ENCODE assay signal across 1 cellular context in genomic region chr1:240254778-240255291, GRCh38.
TF ChIP-seq lines count a peak whose summit lies in the region.

No MANE protein-coding gene starts in this region.

TF ChIP-seq in WTC11, 78 proteins besides CTCF, POLR2A, EP300 and RAD21 (continued from another document):
- no peak for TF ChIP-seq PRDM15 (CRISPR knock-in tag; IDR thresholded peaks at IDR 0.05)
- no peak for TF ChIP-seq ZNF121 (CRISPR knock-in tag; IDR thresholded peaks at IDR 0.05)
- TF ChIP-seq, protein P1, sequence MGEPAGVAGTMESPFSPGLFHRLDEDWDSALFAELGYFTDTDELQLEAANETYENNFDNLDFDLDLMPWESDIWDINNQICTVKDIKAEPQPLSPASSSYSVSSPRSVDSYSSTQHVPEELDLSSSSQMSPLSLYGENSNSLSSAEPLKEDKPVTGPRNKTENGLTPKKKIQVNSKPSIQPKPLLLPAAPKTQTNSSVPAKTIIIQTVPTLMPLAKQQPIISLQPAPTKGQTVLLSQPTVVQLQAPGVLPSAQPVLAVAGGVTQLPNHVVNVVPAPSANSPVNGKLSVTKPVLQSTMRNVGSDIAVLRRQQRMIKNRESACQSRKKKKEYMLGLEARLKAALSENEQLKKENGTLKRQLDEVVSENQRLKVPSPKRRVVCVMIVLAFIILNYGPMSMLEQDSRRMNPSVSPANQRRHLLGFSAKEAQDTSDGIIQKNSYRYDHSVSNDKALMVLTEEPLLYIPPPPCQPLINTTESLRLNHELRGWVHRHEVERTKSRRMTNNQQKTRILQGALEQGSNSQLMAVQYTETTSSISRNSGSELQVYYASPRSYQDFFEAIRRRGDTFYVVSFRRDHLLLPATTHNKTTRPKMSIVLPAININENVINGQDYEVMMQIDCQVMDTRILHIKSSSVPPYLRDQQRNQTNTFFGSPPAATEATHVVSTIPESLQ (CRISPR knock-in tag; IDR thresholded peaks at IDR 0.05), result no peak
